23 cellular contexts compared by ENCODE assay signal in genomic region chr3:124386006-124386405, GRCh38.
"Had no signal": no experiment of that assay in that cellular context is flagged by ENCODE, and none has a peak within 500 bp of the region (broad histone marks: within the 10 kb centered on the region; RNA-seq: fewer than 3 reads in every experiment).

No MANE protein-coding gene starts in this region.

- H3K4me3 ChIP-seq: cardiac muscle cell, sigmoid colon, spleen, thyroid gland had no signal

- H3K36me3 ChIP-seq: cardiac muscle cell, sigmoid colon, thyroid gland had no signal

- H3K9me3 Mint-ChIP-seq: activated CD4-positive, alpha-beta memory T cell treated with anti-CD3 and anti-CD28 coated beads, Interleukin-2, amount 10 ng/mL, durations not matched to agents 7 days and 5 days; activated CD4-positive, alpha-beta T cell treated with anti-CD3 and anti-CD28 coated beads, Interleukin-2, amount 10 ng/mL, durations not matched to agents 24 days and 14 days; activated naive CD4-positive, alpha-beta T cell treated with anti-CD3 and anti-CD28 coated beads for 36 hours; activated naive CD8-positive, alpha-beta T cell treated with anti-CD3 and anti-CD28 coated beads, Interleukin-2, amount 10 ng/mL, durations not matched to agents 7 days and 5 days; activated T-cell treated with anti-CD3 and anti-CD28 coated beads, Interleukin-2, amount 50 U/mL, for 72 hours; natural killer cell treated with Interleukin-12 subunit alpha and Interleukin-12 subunit beta and Interleukin-15 and Interleukin-18, amount 100 ng/mL, for 72 hours had no signal

- H3K9me3 ChIP-seq: sigmoid colon, spleen, thyroid gland had no signal

- H3K27ac ChIP-seq: cardiac muscle cell, sigmoid colon, spleen, thyroid gland had no signal

- DNase-seq: activated CD4-positive, alpha-beta memory T cell treated with anti-CD3 and anti-CD28 coated beads, Interleukin-2, amount 10 ng/mL, durations not matched to agents 7 days and 5 days; activated CD4-positive, alpha-beta T cell treated with anti-CD3 and anti-CD28 coated beads, Interleukin-2, amount 10 ng/mL, durations not matched to agents 24 days and 14 days; activated effector memory CD4-positive, alpha-beta T cell treated with Interleukin-2 at 50 U/mL for 16 hours; activated naive CD4-positive, alpha-beta T cell treated with anti-CD3 and anti-CD28 coated beads for 36 hours; activated naive CD8-positive, alpha-beta T cell treated with anti-CD3 and anti-CD28 coated beads, Interleukin-2, amount 10 ng/mL, durations not matched to agents 7 days and 5 days; activated T-cell treated with anti-CD3 and anti-CD28 coated beads, Interleukin-2, amount 50 U/mL, for 72 hours; amygdala; effector CD4-positive, alpha-beta T cell; erythroblast; foreskin melanocyte; left ventricle myocardium superior; mammary epithelial cell; retina; sigmoid colon; spleen; stimulated activated CD4-positive, alpha-beta T cell treated with anti-CD3 and anti-CD28 coated beads, Interleukin-4, amount 100 ng/mL, for 1 hour; stimulated activated naive CD4-positive, alpha-beta T cell; T-helper 2 cell; thyroid gland had no signal

- H3K27me3 ChIP-seq: cardiac muscle cell, sigmoid colon, thyroid gland had no signal

- ATAC-seq: activated CD4-positive, CD25-positive, alpha-beta regulatory T cell treated with anti-CD3 and anti-CD28 coated beads, Interleukin-2, amount 50 U/mL, for 24 hours; activated T-cell treated with anti-CD3 and anti-CD28 coated beads, Interleukin-2, amount 50 U/mL, for 72 hours; left ventricle myocardium superior; natural killer cell treated with Interleukin-12 subunit alpha and Interleukin-12 subunit beta and Interleukin-15 and Interleukin-18, amount 100 ng/mL, for 72 hours had no signal

- H3K4me1 Mint-ChIP-seq: activated CD4-positive, alpha-beta memory T cell treated with anti-CD3 and anti-CD28 coated beads, Interleukin-2, amount 10 ng/mL, durations not matched to agents 7 days and 5 days; activated CD4-positive, alpha-beta T cell treated with anti-CD3 and anti-CD28 coated beads, Interleukin-2, amount 10 ng/mL, durations not matched to agents 24 days and 14 days; activated naive CD8-positive, alpha-beta T cell treated with anti-CD3 and anti-CD28 coated beads, Interleukin-2, amount 10 ng/mL, durations not matched to agents 7 days and 5 days had no signal

- H3K4me1 ChIP-seq: sigmoid colon had no signal

- H3K27ac Mint-ChIP-seq: activated CD4-positive, alpha-beta memory T cell treated with anti-CD3 and anti-CD28 coated beads, Interleukin-2, amount 10 ng/mL, durations not matched to agents 7 days and 5 days; activated CD4-positive, alpha-beta T cell treated with anti-CD3 and anti-CD28 coated beads, Interleukin-2, amount 10 ng/mL, durations not matched to agents 24 days and 14 days; activated naive CD4-positive, alpha-beta T cell treated with anti-CD3 and anti-CD28 coated beads for 36 hours; activated naive CD8-positive, alpha-beta T cell treated with anti-CD3 and anti-CD28 coated beads, Interleukin-2, amount 10 ng/mL, durations not matched to agents 7 days and 5 days; activated T-cell treated with anti-CD3 and anti-CD28 coated beads, Interleukin-2, amount 50 U/mL, for 72 hours; natural killer cell treated with Interleukin-12 subunit alpha and Interleukin-12 subunit beta and Interleukin-15 and Interleukin-18, amount 100 ng/mL, for 72 hours; progenitor cell of endocrine pancreas had no signal

- H3K4me3 Mint-ChIP-seq: activated CD4-positive, alpha-beta memory T cell treated with anti-CD3 and anti-CD28 coated beads, Interleukin-2, amount 10 ng/mL, durations not matched to agents 7 days and 5 days; activated CD4-positive, alpha-beta T cell treated with anti-CD3 and anti-CD28 coated beads, Interleukin-2, amount 10 ng/mL, durations not matched to agents 24 days and 14 days; activated naive CD4-positive, alpha-beta T cell treated with anti-CD3 and anti-CD28 coated beads for 36 hours; activated naive CD8-positive, alpha-beta T cell treated with anti-CD3 and anti-CD28 coated beads, Interleukin-2, amount 10 ng/mL, durations not matched to agents 7 days and 5 days; activated T-cell treated with anti-CD3 and anti-CD28 coated beads, Interleukin-2, amount 50 U/mL, for 72 hours; natural killer cell treated with Interleukin-12 subunit alpha and Interleukin-12 subunit beta and Interleukin-15 and Interleukin-18, amount 100 ng/mL, for 72 hours had no signal
